ENCODE assay signal across 1 cellular context in genomic region chr11:61999141-61999975, GRCh38.
TF ChIP-seq lines count a peak whose summit lies in the region.

No MANE protein-coding gene starts in this region.

TF ChIP-seq in HepG2, 621 proteins besides CTCF, POLR2A, EP300 and RAD21 (continued from another document and continues in another):
- TF ChIP-seq ZNF282 (IDR thresholded peaks at IDR 0.05; ENCODE audit: partially characterized antibody), result no peak
- no peak for TF ChIP-seq YY1 (IDR thresholded peaks at IDR 0.05; ENCODE audit: insufficient read depth, insufficient replicate concordance, low read depth, low read length)
- TF ChIP-seq ZNF232 (CRISPR knock-in tag; IDR thresholded peaks at IDR 0.05; ENCODE audit: borderline replicate concordance), result no peak
- TF ChIP-seq AHDC1 (CRISPR knock-in tag; IDR thresholded peaks at IDR 0.05; ENCODE audit: borderline replicate concordance), result no peak
- no peak for TF ChIP-seq JUNB (CRISPR knock-in tag; IDR thresholded peaks at IDR 0.05; ENCODE audit: borderline replicate concordance)
- TF ChIP-seq MIER2 (CRISPR knock-in tag; IDR thresholded peaks at IDR 0.05), result no peak
- TF ChIP-seq ZFP36 (IDR thresholded peaks at IDR 0.05; ENCODE audit: borderline replicate concordance, low read depth, low read length, partially characterized antibody), result no peak
- TF ChIP-seq ZNF878 (CRISPR knock-in tag; IDR thresholded peaks at IDR 0.05), result no peak
- no peak for TF ChIP-seq MTERF4 (CRISPR knock-in tag; IDR thresholded peaks at IDR 0.05)
- TF ChIP-seq DMAP1 (CRISPR knock-in tag; IDR thresholded peaks at IDR 0.05), result 0 out of 2 replicates have a peak, but pooled peaks have one; percentile 37
- no peak for TF ChIP-seq ZNF510 (CRISPR knock-in tag; IDR thresholded peaks at IDR 0.05; ENCODE audit: low read depth)
- TF ChIP-seq HMG20A (CRISPR knock-in tag; IDR thresholded peaks at IDR 0.05; ENCODE audit: borderline replicate concordance), result no peak; the same call in 1 of the 2 replicates
- TF ChIP-seq ZBTB43 (CRISPR knock-in tag; conservative IDR thresholded peaks at IDR 0.05), result no peak
- no peak for TF ChIP-seq ZFP82 (CRISPR knock-in tag; IDR thresholded peaks at IDR 0.05; ENCODE audit: borderline replicate concordance)
- TF ChIP-seq BCLAF1 (IDR thresholded peaks at IDR 0.05), result no peak
- no peak for TF ChIP-seq PREB (CRISPR knock-in tag; IDR thresholded peaks at IDR 0.05)
- TF ChIP-seq USF2 (IDR thresholded peaks at IDR 0.05; ENCODE audit: low read depth, low read length), result no peak
- peak; percentile 57; the same call in 1 of the 2 replicates for TF ChIP-seq USF2 (CRISPR knock-in tag; IDR thresholded peaks at IDR 0.05; ENCODE audit: borderline replicate concordance)
- TF ChIP-seq ZNF562 (CRISPR knock-in tag; IDR thresholded peaks at IDR 0.05; ENCODE audit: borderline replicate concordance), result peak; percentile 99
- peak; percentile 95 for TF ChIP-seq SRF (IDR thresholded peaks at IDR 0.05; ENCODE audit: low read depth, low read length)
- no peak for TF ChIP-seq CBFB (CRISPR knock-in tag; IDR thresholded peaks at IDR 0.05)
- TF ChIP-seq ZNF12 (CRISPR knock-in tag; IDR thresholded peaks at IDR 0.05), result peak; percentile 38; the same call in 1 of the 2 replicates
- no peak for TF ChIP-seq ZNF234 (CRISPR knock-in tag; conservative IDR thresholded peaks at IDR 0.05)
- no peak for TF ChIP-seq ESRRA (CRISPR knock-in tag; IDR thresholded peaks at IDR 0.05; ENCODE audit: low read depth)
- TF ChIP-seq ERF (CRISPR knock-in tag; IDR thresholded peaks at IDR 0.05), result no peak
- no peak for TF ChIP-seq ZBTB42 (CRISPR knock-in tag; IDR thresholded peaks at IDR 0.05)
- no peak for TF ChIP-seq ZNF644 (CRISPR knock-in tag; IDR thresholded peaks at IDR 0.05; ENCODE audit: low read depth)
- no peak for TF ChIP-seq AHR (CRISPR knock-in tag; IDR thresholded peaks at IDR 0.05)
- TF ChIP-seq HOXA7 (CRISPR knock-in tag; IDR thresholded peaks at IDR 0.05), result no peak
- TF ChIP-seq ZNF253 (CRISPR knock-in tag; IDR thresholded peaks at IDR 0.05; ENCODE audit: borderline replicate concordance), result no peak
- TF ChIP-seq KLF12 (CRISPR knock-in tag; IDR thresholded peaks at IDR 0.05; ENCODE audit: borderline replicate concordance), result no peak
- no peak for TF ChIP-seq REST (IDR thresholded peaks at IDR 0.05; ENCODE audit: borderline replicate concordance in 1 of 2, low read depth in 1 of 2, low read length in 2 of 2)
- no peak for TF ChIP-seq PATZ1 (CRISPR knock-in tag; IDR thresholded peaks at IDR 0.05)
- no peak for TF ChIP-seq ZBTB3 (CRISPR knock-in tag; IDR thresholded peaks at IDR 0.05; ENCODE audit: borderline replicate concordance, low read depth)
- no peak for TF ChIP-seq SCMH1 (CRISPR knock-in tag; IDR thresholded peaks at IDR 0.05; ENCODE audit: borderline replicate concordance)
- TF ChIP-seq EHMT2 (IDR thresholded peaks at IDR 0.05; ENCODE audit: borderline replicate concordance, low read depth, low read length), result no peak
- TF ChIP-seq SMYD3 (CRISPR knock-in tag; IDR thresholded peaks at IDR 0.05), result no peak
- no peak for TF ChIP-seq HMG20B (CRISPR knock-in tag; conservative IDR thresholded peaks at IDR 0.05)
